23 cellular contexts compared by ENCODE assay signal in the genomic region with DNA sequence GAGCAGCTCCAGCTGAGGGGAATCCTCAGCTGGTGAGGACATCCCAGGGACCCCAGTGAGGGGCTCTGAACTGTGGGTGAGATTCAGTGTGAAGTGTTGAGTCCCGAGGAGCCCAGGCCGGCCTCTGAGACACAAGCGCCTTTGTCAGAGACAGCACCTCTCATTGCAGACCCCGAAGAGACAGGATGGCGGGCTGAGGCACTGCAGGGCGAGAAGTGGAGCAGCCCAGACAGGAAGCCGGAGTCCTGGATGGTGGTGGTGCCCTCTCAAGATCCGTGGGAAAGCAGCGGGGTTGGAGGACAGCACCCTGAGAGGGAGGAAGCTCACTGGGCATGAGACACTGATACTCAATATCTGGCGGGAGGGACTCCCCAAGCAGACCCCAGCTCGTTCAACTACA.
"Had no signal": no experiment of that assay in that cellular context is flagged by ENCODE, and none has a peak within 500 bp of the region (broad histone marks: within the 10 kb centered on the region; RNA-seq: fewer than 3 reads in every experiment).

No MANE protein-coding gene starts in this region.

- ATAC-seq: upper lobe of right lung had no signal

- H3K36me3 Mint-ChIP-seq: activated naive CD8-positive, alpha-beta T cell treated with anti-CD3 and anti-CD28 coated beads for 36 hours had no signal

- H3K4me3 Mint-ChIP-seq: activated naive CD8-positive, alpha-beta T cell treated with anti-CD3 and anti-CD28 coated beads for 36 hours; activated T-cell treated with anti-CD3 and anti-CD28 coated beads, Interleukin-2, amount 50 U/mL, for 24 hours; immature natural killer cell; nephron progenitor cell had no signal

- H3K9me3 Mint-ChIP-seq: activated naive CD8-positive, alpha-beta T cell treated with anti-CD3 and anti-CD28 coated beads for 36 hours; activated T-cell treated with anti-CD3 and anti-CD28 coated beads, Interleukin-2, amount 50 U/mL, for 24 hours; activated T-helper 2 cell treated with anti-CD3 and anti-CD28 coated beads, Interferon-gamma antibody, Interleukin-2, Interleukin-4, amounts not matched to agents 10 μg/mL and 5 μg/mL and 100 μg/mL, durations not matched to agents 14 hours and 24 hours and 36 hours; immature natural killer cell; nephron progenitor cell had no signal

- H3K9me3 ChIP-seq: breast epithelium, left ventricle myocardium inferior, spleen, thoracic aorta, upper lobe of right lung had no signal

- H3K27me3 ChIP-seq: breast epithelium, spleen, upper lobe of right lung had no signal

- H3K4me1 Mint-ChIP-seq: activated naive CD8-positive, alpha-beta T cell treated with anti-CD3 and anti-CD28 coated beads for 36 hours had no signal

- H3K4me3 ChIP-seq: breast epithelium, left ventricle myocardium inferior, spleen, thoracic aorta, upper lobe of right lung had no signal

- H3K27ac Mint-ChIP-seq: activated naive CD8-positive, alpha-beta T cell treated with anti-CD3 and anti-CD28 coated beads for 36 hours; activated T-cell treated with anti-CD3 and anti-CD28 coated beads, Interleukin-2, amount 50 U/mL, for 24 hours; activated T-helper 2 cell treated with anti-CD3 and anti-CD28 coated beads, Interferon-gamma antibody, Interleukin-2, Interleukin-4, amounts not matched to agents 10 μg/mL and 5 μg/mL and 100 μg/mL, durations not matched to agents 14 hours and 24 hours and 36 hours; immature natural killer cell had no signal

- H3K27ac ChIP-seq: breast epithelium, left ventricle myocardium inferior, thoracic aorta, upper lobe of right lung had no signal

- H3K4me1 ChIP-seq: breast epithelium, upper lobe of right lung had no signal

- H3K36me3 ChIP-seq: breast epithelium, left ventricle myocardium inferior, spleen, thoracic aorta, upper lobe of right lung had no signal

- DNase-seq: activated CD4-positive, alpha-beta T cell treated with anti-CD3 and anti-CD28 coated beads for 1 hour; activated CD4-positive, alpha-beta T cell treated with anti-CD3 and anti-CD28 coated beads, Interleukin-2, amount 50 U/mL, for 1 hour; activated naive CD4-positive, alpha-beta T cell treated with Interleukin-2 at 50 U/mL for 16 hours; activated naive CD8-positive, alpha-beta T cell treated with anti-CD3 and anti-CD28 coated beads for 36 hours; activated T-cell treated with anti-CD3 and anti-CD28 coated beads, Interleukin-2, amount 50 U/mL, for 24 hours; cortex of kidney; immature natural killer cell; kidney glomerular epithelial cell; left ventricle myocardium inferior; mammary epithelial cell; midbrain; nephron progenitor cell; occipital lobe; retina; stimulated activated CD4-positive, alpha-beta T cell treated with anti-CD3 and anti-CD28 coated beads, Interleukin-4, amount 100 ng/mL, for 1 hour; stimulated activated naive CD4-positive, alpha-beta T cell treated with Interleukin-2 at 50 U/mL for 16 hours; T-helper 9 cell; upper lobe of right lung had no signal

- H3K27me3 Mint-ChIP-seq: activated naive CD8-positive, alpha-beta T cell treated with anti-CD3 and anti-CD28 coated beads for 36 hours; activated T-cell treated with anti-CD3 and anti-CD28 coated beads, Interleukin-2, amount 50 U/mL, for 24 hours; progenitor cell of endocrine pancreas had no signal
